In the genomic region with DNA sequence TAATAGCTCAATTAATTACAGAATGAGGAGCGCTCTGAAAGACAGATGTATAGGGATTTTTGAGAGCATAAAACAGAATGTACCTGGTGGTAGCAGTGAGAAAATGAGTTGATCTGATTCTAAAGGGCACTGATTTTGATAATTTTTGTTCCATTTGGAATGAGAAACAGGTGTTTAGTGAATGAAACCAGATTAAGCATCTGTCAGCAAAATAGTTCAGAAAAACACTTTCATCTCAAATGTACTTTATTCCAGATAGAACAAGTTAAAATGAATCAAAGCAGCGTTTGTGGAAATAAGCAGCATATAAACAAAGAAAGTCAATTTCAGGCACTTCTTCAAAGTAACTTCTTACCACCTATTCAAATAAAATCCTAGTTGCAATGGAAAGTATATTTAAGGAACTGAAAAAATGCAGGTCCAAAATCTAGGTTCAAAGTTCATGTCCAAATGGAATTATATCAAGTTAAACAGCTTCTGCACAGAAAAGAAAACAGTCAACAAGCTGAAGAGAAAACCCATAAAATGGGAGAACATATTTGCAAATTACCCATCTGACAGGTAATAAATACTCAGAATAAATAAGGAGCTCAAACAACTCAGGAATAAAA, we compare ENCODE assay signal across 11 cellular contexts. TPM values are rescaled to one million over a fixed set of nuclear protein-coding genes. Genes with fewer than 3 reads are reported as not detected.
"Had no signal": no experiment of that assay in that cellular context is flagged by ENCODE, and none has a peak within 500 bp of the region (broad histone marks: within the 10 kb centered on the region; RNA-seq: fewer than 3 reads in every experiment).

No MANE protein-coding gene starts in this region.

- H3K9me3 ChIP-seq: HAP-1 had no signal

- H3K4me3 ChIP-seq: GM23248, HAP-1 had no signal

- H2AFZ ChIP-seq: GM23248 had no signal

- DNase-seq: GM23248, GOT3, H7, HFFc6, KG1 had no signal

- H3K36me3 ChIP-seq: HAP-1 had no signal

- H3K27ac ChIP-seq: GM23248, HL-60 had no signal

- H3K9ac ChIP-seq: GM23248 had no signal

- ATAC-seq: HCT116 had no signal

- H3K4me1 ChIP-seq: HAP-1 had no signal

RNA-seq across cellular contexts. Expression of a gene that starts 11.9 kb away (rescaled TPM):
- total RNA-seq: GM23248, H4, H7, HFFc6, HT1080 had no signal
- polyA plus RNA-seq: GM23248, IgD-negative memory B cell had no signal

RNA-seq across cellular contexts. Expression of a gene that starts 51.2 kb away (rescaled TPM):
- total RNA-seq: GM23248, HFFc6, HT1080 had no signal
- polyA plus RNA-seq: GM23248, IgD-negative memory B cell had no signal
